20 cellular contexts compared by ENCODE assay signal in genomic region chr9:95085036-95085770, GRCh38.
DNase-seq lines count a peak whose midpoint lies in the region; ATAC-seq and TF ChIP-seq lines count a peak whose summit lies in the region.
"Had no signal": no experiment of that assay in that cellular context is flagged by ENCODE, and none has a peak within 500 bp of the region (broad histone marks: within the 10 kb centered on the region; RNA-seq: fewer than 3 reads in every experiment).

No MANE protein-coding gene starts in this region.

- H3K27ac ChIP-seq in left ventricle myocardium inferior (replicated peaks) (peak overlapping the region; percentile 90), esophagus squamous epithelium (peak overlapping the region; percentile 87 to 97 (median 90)), vagina (peak overlapping the region; percentile 66)
- H3K27ac ChIP-seq: lower lobe of right lung had no signal

- no peak for ATAC-seq in sciatic nerve
- no peak for ATAC-seq in HG03439 (IDR thresholded peaks at IDR 0.05; ENCODE audit: unreplicated experiment)
- ATAC-seq in HG02840 (IDR thresholded peaks at IDR 0.05; ENCODE audit: low FRiP score, unreplicated experiment): no peak
- ATAC-seq: lower lobe of right lung; stimulated activated naive CD8-positive, alpha-beta T cell treated with anti-CD3 and anti-CD28 coated beads, Interleukin-15, amount 100 ng/mL, for 72 hours; T-helper 17 cell had no signal

- no peak for DNase-seq in left ventricle myocardium inferior
- DNase-seq in cardiac septum (ENCODE audit: low spot score): no peak
- DNase-seq in esophagus squamous epithelium (lab: John Stamatoyannopoulos, UW): no peak
- DNase-seq in sciatic nerve (ENCODE audit: low spot score): peak; percentile 60
- no peak for DNase-seq in vagina (ENCODE audit: extremely low spot score in 2 of 2)
- DNase-seq in ecto neural progenitor cell (ENCODE audit: low spot score): no peak
- DNase-seq: activated CD4-positive, alpha-beta memory T cell treated with anti-CD3 and anti-CD28 coated beads, Interleukin-2, amount 10 ng/mL, durations not matched to agents 7 days and 5 days; activated naive CD8-positive, alpha-beta T cell treated with anti-CD3 and anti-CD28 coated beads, Interleukin-2, amount 10 ng/mL, durations not matched to agents 7 days and 5 days; activated T-cell treated with anti-CD3 and anti-CD28 coated beads, Interleukin-2, amount 50 U/mL, for 48 hours; foreskin fibroblast; HFFc6; lower lobe of right lung; naive B cell; NCI-H1436 treated with DMSO at 0.1 percent for 48 hours; NCI-H446 treated with DMSO at 0.1 percent for 48 hours; SIG-M5; stimulated activated naive CD8-positive, alpha-beta T cell treated with anti-CD3 and anti-CD28 coated beads, Interleukin-15, amount 100 ng/mL, for 72 hours; T-helper 17 cell had no signal

- no peaks in the 10 kb centered on the region for H3K27me3 ChIP-seq in left ventricle myocardium inferior (ENCODE audit: low read depth)
- no peaks in the 10 kb centered on the region for H3K27me3 ChIP-seq in esophagus squamous epithelium
- H3K27me3 ChIP-seq in vagina: no peaks in the 10 kb centered on the region

- TF ChIP-seq POLR2A in esophagus squamous epithelium (IDR thresholded peaks at IDR 0.05) (no peak), vagina (IDR thresholded peaks at IDR 0.05) (no peak)

- TF ChIP-seq CTCF in left ventricle myocardium inferior (IDR thresholded peaks at IDR 0.05; ENCODE audit: borderline replicate concordance) (no peak), esophagus squamous epithelium (IDR thresholded peaks at IDR 0.05) (peak in 2 of 6 experiments; percentile 11 to 16), vagina (IDR thresholded peaks at IDR 0.05) (no peak)

- H3K9me3 ChIP-seq in left ventricle myocardium inferior (replicated peaks) (no peaks in the 10 kb centered on the region), esophagus squamous epithelium (no peaks in the 10 kb centered on the region), vagina (no peaks in the 10 kb centered on the region)
- H3K9me3 ChIP-seq: lower lobe of right lung had no signal

- H3K4me1 ChIP-seq in left ventricle myocardium inferior (peaks cover 100% of the 10 kb centered on the region), esophagus squamous epithelium (peaks cover 54 to 100% (median 88%) of the 10 kb centered on the region in 3 donors), vagina (peaks cover 93% of the 10 kb centered on the region)

- WGBS in esophagus squamous epithelium, 2 donors: 37 to 43% methylated on average over 17 to 27 of the region's 29 CpGs

- H3K4me3 ChIP-seq in left ventricle myocardium inferior (no peak overlapping the region), esophagus squamous epithelium (peak overlapping the region in 3 of 4 donors; percentile 4 to 7 (median 4)), vagina (no peak overlapping the region)
- H3K4me3 ChIP-seq: lower lobe of right lung had no signal

- peaks cover 79% of the 10 kb centered on the region for H3K36me3 ChIP-seq in left ventricle myocardium inferior
- peaks cover 12 to 83% (median 17%) of the 10 kb centered on the region in 3 donors for H3K36me3 ChIP-seq in esophagus squamous epithelium
- peaks cover 0 to 56% of the 10 kb centered on the region in 2 donors for H3K36me3 ChIP-seq in vagina

- intact Hi-C loops in left ventricle myocardium inferior (cut with micrococcal nuclease): no loop called here
- intact Hi-C loops in cardiac septum (cut with DNase I): no loop called here
- intact Hi-C loops in esophagus squamous epithelium (cut with DNase I): no loop called here
- intact Hi-C loops in sciatic nerve (cut with DNase I): no loop called here
- intact Hi-C loops in vagina (cut with DNase I): no loop called here

Comparison
In these comparisons a context has a peak if more than half of its experiments do, and no peak if none do; other contexts are left out.
1. H3K4me3 ChIP-seq: peak in esophagus squamous epithelium (3 of 4); none in left ventricle myocardium inferior (single experiment) and vagina (0 of 2).
2. Peak in every context shown above with its lines, with median percentiles within 50 percentile points of each other: H3K27ac ChIP-seq.